16 cellular contexts compared by ENCODE assay signal in the genomic region with DNA sequence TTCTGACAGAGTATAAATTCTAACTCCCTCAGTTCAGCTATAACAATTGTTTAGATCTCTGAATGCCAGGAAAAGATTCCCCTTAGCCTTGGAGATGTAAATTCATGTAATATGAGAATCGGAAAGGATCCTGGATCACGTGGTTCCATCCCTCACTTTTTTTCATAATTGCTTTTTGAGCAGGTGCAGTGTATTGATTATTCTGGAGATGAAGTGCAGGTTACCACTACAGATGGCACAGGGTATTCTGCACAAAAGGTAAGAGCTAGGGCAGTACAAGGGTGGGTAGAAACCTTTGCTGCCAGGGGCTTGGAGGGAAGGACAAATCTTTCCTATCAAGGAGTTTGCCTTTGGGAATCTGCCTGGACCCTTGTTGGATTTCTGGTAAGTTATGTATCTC. TPM values are rescaled to one million over a fixed set of nuclear protein-coding genes. Genes with fewer than 3 reads are reported as not detected.
DNase-seq lines count a peak whose midpoint lies in the region; TF ChIP-seq lines count a peak whose summit lies in the region.
"Had no signal": no experiment of that assay in that cellular context is flagged by ENCODE, and none has a peak within 500 bp of the region (broad histone marks: within the 10 kb centered on the region; RNA-seq: fewer than 3 reads in every experiment).

No MANE protein-coding gene starts in this region.

- 58 to 81% methylated on average over 2 of the region's 2 CpGs for WGBS in thyroid gland, 2 donors

- H3K27me3 ChIP-seq in thyroid gland: no peaks in the 10 kb centered on the region
- H3K27me3 ChIP-seq: body of pancreas, colonic mucosa, heart left ventricle had no signal

- H3K4me3 ChIP-seq in thyroid gland (replicated peaks in 1 of 3): no peak overlapping the region
- H3K4me3 ChIP-seq: body of pancreas, colonic mucosa, heart left ventricle had no signal

- no peaks in the 10 kb centered on the region for H3K9me3 ChIP-seq in thyroid gland
- H3K9me3 ChIP-seq: body of pancreas, colonic mucosa, heart left ventricle had no signal

- intact Hi-C loops in thyroid gland (cut with DNase I): no loop called here

- TF ChIP-seq CTCF in thyroid gland (IDR thresholded peaks at IDR 0.05): no peak

- peak overlapping the region; percentile 84 to 97 (median 93) for H3K27ac ChIP-seq in thyroid gland
- H3K27ac ChIP-seq: body of pancreas, colonic mucosa had no signal

- H3K36me3 ChIP-seq in thyroid gland: no peaks in the 10 kb centered on the region
- H3K36me3 ChIP-seq: colonic mucosa had no signal

- no peak for TF ChIP-seq POLR2A in thyroid gland (IDR thresholded peaks at IDR 0.05)

- peak; percentile 94 for DNase-seq in NCI-H1105 (lab: John Stamatoyannopoulos, UW)
- peak; percentile 52 for DNase-seq in NCI-H2107 (lab: John Stamatoyannopoulos, UW)
- DNase-seq in NCI-H748 (lab: John Stamatoyannopoulos, UW; ENCODE audit: unreplicated experiment): peak; percentile 95
- no peak for DNase-seq in thyroid gland
- no peak for DNase-seq in middle frontal gyrus (ENCODE audit: extremely low spot score, low spot score)
- no peak for DNase-seq in C1 segment of cervical spinal cord (lab: John Stamatoyannopoulos, UW)
- DNase-seq in mesenteric fat pad (ENCODE audit: low spot score): no peak
- DNase-seq: activated CD4-positive, alpha-beta T cell treated with anti-CD3 and anti-CD28 coated beads for 48 hours; CD8-positive, alpha-beta memory T cell; colonic mucosa; left ventricle myocardium superior; NCI-H2227 treated with DMSO at 0.1 percent for 48 hours; right cardiac atrium; Right ventricle myocardium superior had no signal

- peaks cover 65 to 67% of the 10 kb centered on the region in 2 donors for H3K4me1 ChIP-seq in thyroid gland
- H3K4me1 ChIP-seq: colonic mucosa, heart left ventricle had no signal

RNA-seq across cellular contexts. Expression of gene KDM1B, which starts 52.7 kb away (rescaled TPM):
- total RNA-seq in thyroid gland: 10 to 100 TPM; 46.2 to 89.5 (median 70.8) TPM
- total RNA-seq in mesenteric fat pad: 13.3 TPM

RNA-seq across cellular contexts. Expression of gene TPMT, which starts 53.1 kb away (rescaled TPM):
- total RNA-seq in thyroid gland: 100 to 1,000 TPM in 3 of 4 donors, 10 to 100 TPM in 1; 76.7 to 142 (median 113) TPM
- 7.1 TPM for total RNA-seq in mesenteric fat pad

RNA-seq across cellular contexts. Expression of gene DEK, which starts 56.4 kb away (rescaled TPM):
- total RNA-seq in thyroid gland: 100 to 1,000 TPM; 165 to 211 (median 207) TPM
- total RNA-seq in mesenteric fat pad: 54.3 TPM

Comparison
In these comparisons a context has a peak if more than half of its experiments do, and no peak if none do; other contexts are left out.
1. DNase-seq: peak in NCI-H1105 (single experiment), NCI-H2107 (single experiment) and NCI-H748 (single experiment); none in thyroid gland (0 of 2), middle frontal gyrus (single experiment), C1 segment of cervical spinal cord (0 of 14) and mesenteric fat pad (single experiment).